ENCODE assay signal across 8 cellular contexts in genomic region chr3:15331072-15331605, GRCh38. TPM values are rescaled to one million over a fixed set of nuclear protein-coding genes. Genes with fewer than 3 reads are reported as not detected.
A peak's percentile ranks its signal among the peaks of the same experiment; 100 is the strongest.
DNase-seq lines count a peak whose midpoint lies in the region; TF ChIP-seq lines count a peak whose summit lies in the region.

No MANE protein-coding gene starts in this region.

- no peak for TF ChIP-seq CTCF in WERI-Rb-1 (IDR thresholded peaks at IDR 0.05; ENCODE audit: low read depth, low read length)
- TF ChIP-seq CTCF in right atrium auricular region (IDR thresholded peaks at IDR 0.05) = no peak

- H3K9ac ChIP-seq in skeletal muscle tissue (ENCODE audit: low read depth in 1 of 3, low read length in 3 of 3) = peak overlapping the region; percentile 88 to 91 (median 90)

- 0 out of 2 replicates have a peak, but pooled peaks cover 4% of the 10 kb centered on the region for H3K27me3 ChIP-seq in HAP-1 (ENCODE audit: low read depth)
- no peaks in the 10 kb centered on the region for H3K27me3 ChIP-seq in WERI-Rb-1 (ENCODE audit: insufficient read depth, low read depth, severe bottlenecking)
- H3K27me3 ChIP-seq in right atrium auricular region = no peaks in the 10 kb centered on the region
- no peaks in the 10 kb centered on the region for H3K27me3 ChIP-seq in skeletal muscle tissue (ENCODE audit: control insufficient read depth in 3 of 3, insufficient read depth in 3 of 3, low read length in 3 of 3)

- no peaks in the 10 kb centered on the region for H3K36me3 ChIP-seq in HAP-1 (replicated peaks)
- H3K36me3 ChIP-seq in WERI-Rb-1 = peaks cover 39% of the 10 kb centered on the region
- H3K36me3 ChIP-seq in right atrium auricular region = peaks cover 3% of the 10 kb centered on the region
- H3K36me3 ChIP-seq in skeletal muscle tissue (ENCODE audit: control insufficient read depth in 3 of 3, insufficient read depth in 3 of 3, low read length in 3 of 3) = peaks cover 0 to 3% (median 0%) of the 10 kb centered on the region in 3 donors

- peaks cover 19% of the 10 kb centered on the region for H3K4me1 ChIP-seq in HAP-1
- H3K4me1 ChIP-seq in right atrium auricular region = peaks cover 0 to 45% of the 10 kb centered on the region in 2 donors
- H3K4me1 ChIP-seq in skeletal muscle tissue (ENCODE audit: control insufficient read depth in 3 of 3, insufficient read depth in 3 of 3, low read length in 3 of 3) = peaks cover 47 to 58% (median 53%) of the 10 kb centered on the region in 3 donors

- H3K27ac ChIP-seq in WERI-Rb-1 (peak overlapping the region; percentile 84), right atrium auricular region (peak overlapping the region; percentile 77 to 91), skeletal muscle tissue (ENCODE audit: low read depth, low read length) (peak overlapping the region; percentile 86)

- DNase-seq in HAP-1 (ENCODE audit: low spot score in 2 of 2) = peak in 1 of 2 experiments; percentile 89
- no peak for DNase-seq in WERI-Rb-1
- DNase-seq in right atrium auricular region (ENCODE audit: low spot score) = no peak
- DNase-seq in SKM-1 (lab: John Stamatoyannopoulos, UW; ENCODE audit: unreplicated experiment) = no peak
- no peak for DNase-seq in stimulated activated CD4-positive, alpha-beta T cell treated with anti-CD3 and anti-CD28 coated beads, Interleukin-4, amount 100 ng/mL, for 24 hours
- DNase-seq in effector CD8-positive, alpha-beta T cell (lab: John Stamatoyannopoulos, UW) = no peak
- DNase-seq in putamen (ENCODE audit: low spot score) = no peak

- in situ Hi-C loops in HAP-1 (cut with MboI; ENCODE audit: low sequenced_read_pairs) = no loop called here

- H3K4me3 ChIP-seq in HAP-1 (peak overlapping the region; percentile 48), WERI-Rb-1 (ENCODE audit: low read depth, low read length) (peak overlapping the region; percentile 88), right atrium auricular region (peak overlapping the region; percentile 80 to 93), skeletal muscle tissue (ENCODE audit: low read length in 3 of 3) (peak overlapping the region; percentile 89 to 94 (median 91))

- H3K9me3 ChIP-seq in HAP-1 = no peaks in the 10 kb centered on the region
- no peaks in the 10 kb centered on the region for H3K9me3 ChIP-seq in WERI-Rb-1 (ENCODE audit: severe bottlenecking)
- no peaks in the 10 kb centered on the region for H3K9me3 ChIP-seq in right atrium auricular region
- no peaks in the 10 kb centered on the region for H3K9me3 ChIP-seq in skeletal muscle tissue (ENCODE audit: control insufficient read depth in 3 of 3, low read length in 3 of 3)

RNA-seq across cellular contexts. Expression of gene SH3BP5, which starts 1.2 kb away (rescaled TPM):
- total RNA-seq in right atrium auricular region (10 to 100 TPM; 14.4 to 18.4 TPM), skeletal muscle tissue (24.0 TPM)
